Comparison of ENCODE assay signal across 20 cellular contexts in genomic region chr2:36625304-36625703, GRCh38. TPM values are rescaled to one million over a fixed set of nuclear protein-coding genes. Genes with fewer than 3 reads are reported as not detected.
A peak's percentile ranks its signal among the peaks of the same experiment; 100 is the strongest.
DNase-seq lines count a peak whose midpoint lies in the region; ATAC-seq, FAIRE-seq and TF ChIP-seq lines count a peak whose summit lies in the region.
"Had no signal": no experiment of that assay in that cellular context is flagged by ENCODE, and none has a peak within 500 bp of the region (broad histone marks: within the 10 kb centered on the region; RNA-seq: fewer than 3 reads in every experiment).

No MANE protein-coding gene starts in this region.

- H3K9me3 ChIP-seq in A549: peaks cover 24% of the 10 kb centered on the region
- H3K9me3 ChIP-seq in adipocyte (ENCODE audit: control insufficient read depth, low read length): peaks cover 21% of the 10 kb centered on the region
- peaks cover 7% of the 10 kb centered on the region for H3K9me3 ChIP-seq in iPS-18c (ENCODE audit: control insufficient read depth, insufficient read depth, low read length)
- peaks cover 13% of the 10 kb centered on the region for H3K9me3 ChIP-seq in endodermal cell (ENCODE audit: control insufficient read depth, low read length)

- DNase-seq in A549 (ENCODE audit: low read depth in 1 of 2, low spot score in 1 of 2) (peak in 1 of 2 experiments; percentile 31), HTR-8/SVneo (ENCODE audit: insufficient read length, low spot score) (no peak), adipocyte (ENCODE audit: low read depth) (no peak), endodermal cell (no peak), SW 1271 (lab: John Stamatoyannopoulos, UW) (no peak)
- DNase-seq: 8988T; CD8-positive, alpha-beta memory T cell; COR-L47; DMS 273 treated with DMSO at 0.1 percent for 48 hours; DMS53; DND-41; EL; GM23248 had no signal

- peaks cover 24% of the 10 kb centered on the region for H3K9me3 Mint-ChIP-seq in endodermal cell

- CTCF ChIA-PET in A549 (lab: Yijun Ruan, JAX): interaction anchor here (1.1 kb wide), 1 partner anchor 39 kb away, joined by 3 read pairs; no protein-coding TSS in a partner anchor

- peaks cover 7% of the 10 kb centered on the region for H3K36me3 Mint-ChIP-seq in endodermal cell (ENCODE audit: low read depth)

- H3K9ac ChIP-seq in adipocyte (ENCODE audit: low read length) (no peak overlapping the region), endodermal cell (ENCODE audit: extremely low read depth, low read length, poor library complexity, severe bottlenecking) (no peak overlapping the region)
- H3K9ac ChIP-seq: BLaER1 treated with 17β-estradiol and CSF1 and Interleukin-3, amounts not matched to agents 10 nM and 100 nM; GM23248 had no signal

- H3K27ac ChIP-seq in A549: no peak overlapping the region
- no peak overlapping the region for H3K27ac ChIP-seq in endodermal cell (ENCODE audit: low read depth, low read length)
- H3K27ac ChIP-seq: BLaER1 treated with 17β-estradiol and CSF1 and Interleukin-3, amounts not matched to agents 10 nM and 100 nM; GM23248; HL-60 had no signal

- POLR2A ChIA-PET in A549 (lab: Yijun Ruan, JAX): no interaction called here

- no peak overlapping the region for H3K4me3 Mint-ChIP-seq in endodermal cell
- H3K4me3 Mint-ChIP-seq: B cell; CD8-positive, alpha-beta memory T cell had no signal

- H3K4me2 ChIP-seq in A549: no peak overlapping the region
- H3K4me2 ChIP-seq: BLaER1 treated with 17β-estradiol and CSF1 and Interleukin-3, amounts not matched to agents 10 nM and 100 nM had no signal

- TF ChIP-seq CTCF in A549 (IDR thresholded peaks at IDR 0.05) (no peak), endodermal cell (conservative IDR thresholded peaks at IDR 0.05) (no peak)

- no peak for TF ChIP-seq RAD21 in A549 (conservative IDR thresholded peaks at IDR 0.05 in 1 of 2, IDR thresholded peaks at IDR 0.05 in 1 of 2)

- TF ChIP-seq POLR2A in A549 (IDR thresholded peaks at IDR 0.05; ENCODE audit: low read length): no peak

- no peaks in the 10 kb centered on the region for H3K27me3 Mint-ChIP-seq in endodermal cell (ENCODE audit: insufficient read depth)

- H3K4me3 ChIP-seq in A549 (no peak overlapping the region), adipocyte (ENCODE audit: low read length) (peak overlapping the region; percentile 52), iPS-18c (ENCODE audit: insufficient read depth, low read depth, low read length) (peak overlapping the region; percentile 24), endodermal cell (ENCODE audit: low read length) (no peak overlapping the region)
- H3K4me3 ChIP-seq: BLaER1 treated with 17β-estradiol and CSF1 and Interleukin-3, amounts not matched to agents 10 nM and 100 nM; GM12878; GM23248 had no signal

- FAIRE-seq in A549 (lab: Jason Lieb, UNC) (no peak), HTR-8/SVneo (lab: Jason Lieb, UNC) (peak; percentile 60)
- FAIRE-seq: GM12878, H54 had no signal

- no peak for ATAC-seq in A549
- no peak for ATAC-seq in HG03139 (IDR thresholded peaks at IDR 0.05; ENCODE audit: unreplicated experiment)
- ATAC-seq: GM12878 had no signal

- H3K36me3 ChIP-seq in adipocyte (ENCODE audit: control insufficient read depth, insufficient read depth, low read length, severe bottlenecking) (no peaks in the 10 kb centered on the region), endodermal cell (ENCODE audit: control insufficient read depth, insufficient read depth, low read length) (no peaks in the 10 kb centered on the region)
- H3K36me3 ChIP-seq: BLaER1 treated with 17β-estradiol and CSF1 and Interleukin-3, amounts not matched to agents 10 nM and 100 nM had no signal

- no peaks in the 10 kb centered on the region for H3K4me1 Mint-ChIP-seq in endodermal cell
- H3K4me1 Mint-ChIP-seq: B cell; CD8-positive, alpha-beta memory T cell had no signal

- no peaks in the 10 kb centered on the region for H3K4me1 ChIP-seq in A549
- H3K4me1 ChIP-seq in adipocyte (ENCODE audit: control insufficient read depth, insufficient read depth, low read length): peaks cover 16% of the 10 kb centered on the region
- H3K4me1 ChIP-seq in endodermal cell (ENCODE audit: control insufficient read depth, insufficient read depth, low read length): no peaks in the 10 kb centered on the region
- H3K4me1 ChIP-seq: BLaER1 treated with 17β-estradiol and CSF1 and Interleukin-3, amounts not matched to agents 10 nM and 100 nM had no signal

- no peak overlapping the region for H3K27ac Mint-ChIP-seq in endodermal cell
- H3K27ac Mint-ChIP-seq: B cell; CD8-positive, alpha-beta memory T cell had no signal

- TF ChIP-seq EP300 in A549 (IDR thresholded peaks at IDR 0.05): no peak

- WGBS in A549 (ENCODE audit: missing lambda C conversion rate): 42% methylated on average over 2 of the region's 2 CpGs
- WGBS in endodermal cell (ENCODE audit: insufficient coverage in 1 of 2, insufficient read length in 1 of 2), 2 experiments: 93% methylated on average over 2 of the region's 2 CpGs; no CpG with 5 or more reads in 1 of the 2 experiments

- H3K27me3 ChIP-seq in adipocyte (replicated peaks; ENCODE audit: control insufficient read depth, insufficient read depth, low read length) (no peaks in the 10 kb centered on the region), endodermal cell (ENCODE audit: control insufficient read depth, insufficient read depth, low read length, poor library complexity, severe bottlenecking) (no peaks in the 10 kb centered on the region)
- H3K27me3 ChIP-seq: BLaER1 treated with 17β-estradiol and CSF1 and Interleukin-3, amounts not matched to agents 10 nM and 100 nM had no signal

TF ChIP-seq in A549, 52 proteins besides CTCF, POLR2A, EP300 and RAD21:
- TF ChIP-seq NFE2L2 (conservative IDR thresholded peaks at IDR 0.05; ENCODE audit: low read length) (no peak), CEBPB (IDR thresholded peaks at IDR 0.05) (peak; percentile 52 to 87; a peak in 3 of 4 replicates), FOSB (CRISPR knock-in tag; IDR thresholded peaks at IDR 0.05) (no peak), HES2 (IDR thresholded peaks at IDR 0.05) (peak; percentile 22; the same call in 1 of the 2 replicates), POLR2AphosphoS2 (conservative IDR thresholded peaks at IDR 0.05; ENCODE audit: low read length) (no peak), JUN (IDR thresholded peaks at IDR 0.05) (no peak)

RNA-seq across cellular contexts. Expression of gene FEZ2, which starts 27.3 kb away (rescaled TPM):
- 92.1 and 124 TPM in 2 replicates for polyA plus RNA-seq in A549 (2011; rRNA removed)
- 23.9 and 28.0 TPM in 2 replicates for polyA plus RNA-seq in A549 (2012; cell fraction: cytosol; rRNA removed)
- polyA plus RNA-seq in A549 (2012; cell fraction: nucleus; rRNA removed): 11.2 and 21.3 TPM in 2 replicates
- polyA plus RNA-seq in A549 (2017; fragmentation: RNase III; extraction: RNeasy Plus Mini Kit Qiagen cat#74134 plus additional on column Dnase treatment): 52.5 to 64.4 TPM (median 56.5 TPM) in 3 replicates
- 19.5 and 20.3 TPM in 2 replicates for polyA minus RNA-seq in A549 (2011; rRNA and poly(A)+ RNA removed)
- 10 to 100 TPM; 30.0 to 37.3 TPM for total RNA-seq in endodermal cell
- 46.2 TPM for polyA plus RNA-seq in endodermal cell (2013, experiment 1 of 2)
- polyA plus RNA-seq in endodermal cell (2013, experiment 2 of 2): 44.9 TPM

Comparison
In these comparisons a context has a peak if more than half of its experiments do, and no peak if none do; other contexts are left out.
1. H3K4me3 ChIP-seq: peak in adipocyte (single experiment) and iPS-18c (single experiment); none in A549 (single experiment) and endodermal cell (single experiment).